16 cellular contexts compared by ENCODE assay signal in the genomic region with DNA sequence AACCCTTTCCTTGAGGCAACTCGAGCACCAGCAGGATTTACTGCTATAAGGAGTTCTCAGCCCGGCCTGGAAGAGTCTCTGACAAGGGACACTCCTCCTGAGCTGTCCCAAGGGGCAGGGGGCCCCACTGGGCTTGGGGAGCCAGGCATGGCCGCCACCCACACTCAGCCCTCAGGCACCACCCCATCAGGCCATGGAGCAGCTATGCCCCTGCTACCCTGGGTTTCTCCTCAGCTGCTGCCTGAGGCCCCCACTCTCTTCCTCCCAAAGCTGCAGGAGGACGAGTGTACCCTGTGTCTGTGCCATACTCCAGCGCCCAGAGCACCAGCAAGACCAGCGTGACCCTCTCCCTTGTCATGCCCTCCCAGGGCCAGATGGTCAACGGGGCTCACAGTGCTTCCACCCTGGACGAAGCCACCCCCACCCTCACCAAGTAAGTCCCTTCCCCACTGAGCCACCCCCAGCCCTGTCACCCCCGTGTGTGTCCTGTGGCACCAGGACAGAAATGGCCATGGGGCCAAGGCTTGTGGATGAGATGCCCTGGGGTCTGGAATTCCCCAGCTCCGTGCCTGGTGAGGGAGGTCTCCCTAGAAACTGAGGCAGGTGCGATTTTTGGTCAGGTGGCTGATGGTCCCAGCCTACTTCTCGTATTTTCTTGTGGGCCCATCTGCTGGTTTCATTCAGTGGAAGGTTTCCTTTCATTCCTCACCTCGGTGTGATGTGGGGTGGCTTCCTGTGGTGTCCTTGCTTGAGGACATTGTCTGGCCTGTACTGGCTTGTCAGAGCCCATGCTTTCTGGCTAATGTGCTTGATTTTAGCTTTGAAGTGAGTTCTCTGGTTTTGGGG. TPM values are rescaled to one million over a fixed set of nuclear protein-coding genes. Genes with fewer than 3 reads are reported as not detected.
DNase-seq lines count a peak whose midpoint lies in the region; TF ChIP-seq lines count a peak whose summit lies in the region.
"Had no signal": no experiment of that assay in that cellular context is flagged by ENCODE, and none has a peak within 500 bp of the region (broad histone marks: within the 10 kb centered on the region; RNA-seq: fewer than 3 reads in every experiment).

No MANE protein-coding gene starts in this region.

- POLR2A ChIA-PET in Caco-2 (lab: Charles Lee) = interaction anchor here (0.7 kb wide), 1 partner anchor 221 kb away, joined by 7 read pairs; no protein-coding TSS in a partner anchor

- H3K4me2 ChIP-seq in osteoblast (ENCODE audit: insufficient read depth, low read length) = no peak overlapping the region

- H3K79me2 ChIP-seq in osteoblast (ENCODE audit: insufficient read depth, low read length) = no peaks in the 10 kb centered on the region

- H3K9ac ChIP-seq in NT2/D1 (ENCODE audit: insufficient read length, low read depth) = peak overlapping the region; percentile 2
- H3K9ac ChIP-seq in iPS-20b (ENCODE audit: low read depth, low read length) = peak overlapping the region; percentile 53; the same call in 1 of the 2 replicates

- TF ChIP-seq CTCF in Caco-2 (IDR thresholded peaks at IDR 0.05; ENCODE audit: insufficient read depth in 1 of 2, low read depth in 1 of 2, low read length in 1 of 2, severe bottlenecking in 1 of 2, unreplicated experiment in 1 of 2) = no peak
- no peak for TF ChIP-seq CTCF in osteoblast (IDR thresholded peaks at IDR 0.05; ENCODE audit: extremely low read depth, low read depth, low read length)

- BruUV-seq in Caco-2 (replicated peaks; lab: Mats Ljungman, UMichigan) = no TSS peak

- CTCF ChIA-PET in Caco-2 (lab: Charles Lee) = interaction anchor here (0.6 kb wide), 1 partner anchor 28 kb away, joined by 3 read pairs; a partner anchor contains a TSS

- no peak for DNase-seq in Caco-2
- no peak for DNase-seq in NT2/D1 (ENCODE audit: low read depth, low spot score)
- DNase-seq in osteoblast (ENCODE audit: insufficient read length, low spot score, missing footprints) = peak; percentile 73
- DNase-seq in NCI-H510A (lab: John Stamatoyannopoulos, UW) = no peak
- DNase-seq in activated T-cell treated with anti-CD3 and anti-CD28 coated beads for 4 hours = no peak
- DNase-seq in immature natural killer cell = no peak
- no peak for DNase-seq in anterior cingulate cortex (lab: John Stamatoyannopoulos, UW)
- DNase-seq: activated T-cell treated with anti-CD3 and anti-CD28 coated beads, Interleukin-2, amount 50 U/mL, for 24 hours; adrenal gland; left ventricle myocardium inferior; NCI-H1694; OCI-M1; small intestine had no signal

- no peaks in the 10 kb centered on the region for H3K27me3 ChIP-seq in Caco-2 (replicated peaks; ENCODE audit: control insufficient read depth, insufficient read depth, low read length)
- no peaks in the 10 kb centered on the region for H3K27me3 ChIP-seq in NT2/D1 (ENCODE audit: insufficient read depth, insufficient read length)
- no peaks in the 10 kb centered on the region for H3K27me3 ChIP-seq in iPS-20b (ENCODE audit: insufficient read depth, low read length)
- H3K27me3 ChIP-seq in osteoblast (ENCODE audit: insufficient read depth, low read length) = no peaks in the 10 kb centered on the region
- H3K27me3 ChIP-seq: adrenal gland had no signal

- peaks cover 19% of the 10 kb centered on the region for H3K4me1 ChIP-seq in Caco-2
- H3K4me1 ChIP-seq in NT2/D1 (ENCODE audit: insufficient read depth, insufficient read length) = peaks cover 21% of the 10 kb centered on the region
- peaks cover 13% of the 10 kb centered on the region for H3K4me1 ChIP-seq in iPS-20b (ENCODE audit: insufficient read depth, low read length)
- peaks cover 14% of the 10 kb centered on the region for H3K4me1 ChIP-seq in osteoblast (ENCODE audit: insufficient read depth, low read length)

- intact Hi-C loops in Caco-2 (cut with micrococcal nuclease; ENCODE audit: unreplicated experiment) = no loop called here

- H3K4me3 Mint-ChIP-seq in Caco-2 (ENCODE audit: unreplicated experiment) (no peak overlapping the region), immature natural killer cell (no peak overlapping the region)
- H3K4me3 Mint-ChIP-seq: activated T-cell treated with anti-CD3 and anti-CD28 coated beads, Interleukin-2, amount 50 U/mL, for 24 hours; stimulated activated memory B cell treated with anti-CD40 and anti-IgM and Interleukin-4, amounts not matched to agents 10 μg/mL and 1 μg/mL and 100 μg/mL, for 72 hours had no signal

- H3K27ac Mint-ChIP-seq in Caco-2 (ENCODE audit: unreplicated experiment) (peak overlapping the region; percentile 42), immature natural killer cell (peak overlapping the region in 1 of 6 donors; percentile 45)
- H3K27ac Mint-ChIP-seq: activated T-cell treated with anti-CD3 and anti-CD28 coated beads, Interleukin-2, amount 50 U/mL, for 24 hours; stimulated activated memory B cell treated with anti-CD40 and anti-IgM and Interleukin-4, amounts not matched to agents 10 μg/mL and 1 μg/mL and 100 μg/mL, for 72 hours had no signal

- no peaks in the 10 kb centered on the region for H3K4me1 Mint-ChIP-seq in Caco-2 (ENCODE audit: low read depth, unreplicated experiment)
- H3K4me1 Mint-ChIP-seq in immature natural killer cell = peaks cover 0 to 2% of the 10 kb centered on the region in 2 donors
- H3K4me1 Mint-ChIP-seq: stimulated activated memory B cell treated with anti-CD40 and anti-IgM and Interleukin-4, amounts not matched to agents 10 μg/mL and 1 μg/mL and 100 μg/mL, for 72 hours had no signal

- H3K36me3 Mint-ChIP-seq in Caco-2 (ENCODE audit: insufficient read depth, unreplicated experiment) (peaks cover 29% of the 10 kb centered on the region), immature natural killer cell (peaks cover 4 to 33% (median 5%) of the 10 kb centered on the region in 3 donors)

- H2AFZ ChIP-seq in osteoblast (ENCODE audit: low read length) = no peak overlapping the region

- H3K4me3 ChIP-seq in Caco-2 (ENCODE audit: low read depth, low read length) = no peak overlapping the region
- H3K4me3 ChIP-seq in NT2/D1 (ENCODE audit: insufficient read length, low read depth) = no peak overlapping the region
- H3K4me3 ChIP-seq in iPS-20b (ENCODE audit: low read length) = peak overlapping the region; percentile 6; the same call in 1 of the 2 replicates
- no peak overlapping the region for H3K4me3 ChIP-seq in osteoblast (ENCODE audit: insufficient read depth, low read length)
- H3K4me3 ChIP-seq: adrenal gland, left ventricle myocardium inferior had no signal

- no peaks in the 10 kb centered on the region for H4K20me1 ChIP-seq in osteoblast (ENCODE audit: insufficient read depth, low read length)

- H3K36me3 ChIP-seq in Caco-2 (ENCODE audit: control insufficient read depth, insufficient read depth, low read length) = no peaks in the 10 kb centered on the region
- H3K36me3 ChIP-seq in NT2/D1 (ENCODE audit: insufficient read depth, insufficient read length, low read length) = peaks cover 69% of the 10 kb centered on the region
- H3K36me3 ChIP-seq in iPS-20b (ENCODE audit: insufficient read depth, low read depth, low read length) = peaks cover 53% of the 10 kb centered on the region
- peaks cover 43% of the 10 kb centered on the region for H3K36me3 ChIP-seq in osteoblast (ENCODE audit: insufficient read depth, low read length)

- H3K9me3 Mint-ChIP-seq in Caco-2 (ENCODE audit: unreplicated experiment) (no peaks in the 10 kb centered on the region), immature natural killer cell (no peaks in the 10 kb centered on the region)
- H3K9me3 Mint-ChIP-seq: activated T-cell treated with anti-CD3 and anti-CD28 coated beads, Interleukin-2, amount 50 U/mL, for 24 hours; stimulated activated memory B cell treated with anti-CD40 and anti-IgM and Interleukin-4, amounts not matched to agents 10 μg/mL and 1 μg/mL and 100 μg/mL, for 72 hours had no signal

- H3K9me3 ChIP-seq in Caco-2 = no peaks in the 10 kb centered on the region
- no peaks in the 10 kb centered on the region for H3K9me3 ChIP-seq in NT2/D1 (ENCODE audit: insufficient read depth, low read length)
- H3K9me3 ChIP-seq in iPS-20b (ENCODE audit: insufficient read depth, low read depth, low read length) = no peaks in the 10 kb centered on the region
- no peaks in the 10 kb centered on the region for H3K9me3 ChIP-seq in osteoblast (ENCODE audit: low read depth, low read length)
- H3K9me3 ChIP-seq: adrenal gland, left ventricle myocardium inferior had no signal

- H3K27me3 Mint-ChIP-seq in Caco-2 (ENCODE audit: insufficient read depth, unreplicated experiment) = no peaks in the 10 kb centered on the region
- H3K27me3 Mint-ChIP-seq in immature natural killer cell (ENCODE audit: low read depth in 3 of 3) = no peaks in the 10 kb centered on the region
- H3K27me3 Mint-ChIP-seq: activated T-cell treated with anti-CD3 and anti-CD28 coated beads, Interleukin-2, amount 50 U/mL, for 24 hours; stimulated activated memory B cell treated with anti-CD40 and anti-IgM and Interleukin-4, amounts not matched to agents 10 μg/mL and 1 μg/mL and 100 μg/mL, for 72 hours had no signal

- H3K27ac ChIP-seq in iPS-20b (ENCODE audit: low read length) (peak overlapping the region; percentile 75), osteoblast (ENCODE audit: low read depth, low read length) (no peak overlapping the region)
- H3K27ac ChIP-seq: left ventricle myocardium inferior had no signal

RNA-seq across cellular contexts. Expression of a gene that starts 28.4 kb away (rescaled TPM):
- total RNA-seq in Caco-2 (2022) (25.7 and 26.1 TPM in 2 replicates), osteoblast (12.7 TPM in 2 replicates)
- 1 to 10 TPM in 2 of 3 donors, under 1 TPM in 1; 0.89 to 3.5 (median 2.0) TPM for polyA plus RNA-seq in immature natural killer cell

RNA-seq across cellular contexts. Expression of a gene that starts 28.8 kb away (rescaled TPM):
- total RNA-seq in Caco-2 (2022) = 15.5 and 16.6 TPM in 2 replicates
- under 0.01 TPM in 1 of 2 replicates, not detected in the other for total RNA-seq in osteoblast
- not detected for polyA plus RNA-seq in immature natural killer cell
- total RNA-seq: fibroblast of lung had no signal

Comparison
In these comparisons a context has a peak if more than half of its experiments do, and no peak if none do; other contexts are left out.
1. RNA of a gene that starts 28.8 kb away (total RNA-seq): 15.5 to 16.6 TPM in Caco-2; under 0.01 TPM in osteoblast; every median in the first group is over 10 times any median in the second.